In the genomic region with DNA sequence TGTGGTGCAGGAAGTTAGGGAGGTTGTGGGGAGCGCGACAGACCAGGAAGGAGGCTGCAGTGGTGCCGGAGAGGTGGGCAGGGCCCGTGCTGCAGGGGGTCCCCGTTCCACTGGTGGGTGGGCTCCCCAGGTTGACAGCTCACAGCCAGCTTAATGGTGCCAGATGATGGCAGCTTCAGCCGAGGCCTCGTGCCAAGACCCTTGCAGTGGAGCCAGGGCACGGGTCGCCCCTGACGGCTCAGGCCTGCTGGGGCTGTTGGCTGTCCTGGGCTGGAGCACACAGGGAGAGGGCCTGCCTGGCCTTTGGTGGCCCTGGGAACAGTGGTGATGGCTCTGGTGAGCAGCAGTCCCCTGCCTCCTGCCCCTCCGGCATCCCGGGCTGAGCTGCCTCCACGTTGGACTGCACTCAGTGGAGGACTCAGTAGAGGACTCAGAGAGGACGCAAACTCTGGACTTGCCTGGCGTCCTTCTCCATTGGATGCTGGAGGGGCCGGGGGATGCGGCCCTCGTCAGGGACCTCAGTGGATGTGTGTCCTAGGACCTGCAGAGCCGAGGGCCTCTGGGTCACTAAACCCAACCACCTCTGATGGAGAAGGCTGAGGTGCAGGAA, we compare ENCODE assay signal across 1 cellular context.
A peak's percentile ranks its signal among the peaks of the same experiment; 100 is the strongest.
TF ChIP-seq lines count a peak whose summit lies in the region.

No MANE protein-coding gene starts in this region.

TF ChIP-seq in H1, 55 proteins besides CTCF, POLR2A, EP300 and RAD21:
- TF ChIP-seq, protein P1, sequence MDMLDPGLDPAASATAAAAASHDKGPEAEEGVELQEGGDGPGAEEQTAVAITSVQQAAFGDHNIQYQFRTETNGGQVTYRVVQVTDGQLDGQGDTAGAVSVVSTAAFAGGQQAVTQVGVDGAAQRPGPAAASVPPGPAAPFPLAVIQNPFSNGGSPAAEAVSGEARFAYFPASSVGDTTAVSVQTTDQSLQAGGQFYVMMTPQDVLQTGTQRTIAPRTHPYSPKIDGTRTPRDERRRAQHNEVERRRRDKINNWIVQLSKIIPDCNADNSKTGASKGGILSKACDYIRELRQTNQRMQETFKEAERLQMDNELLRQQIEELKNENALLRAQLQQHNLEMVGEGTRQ (IDR thresholded peaks at IDR 0.05; ENCODE audit: low read length): no peak
- TF ChIP-seq CEBPB (IDR thresholded peaks at IDR 0.05; ENCODE audit: low read depth, low read length) (no peak), NRF1 (IDR thresholded peaks at IDR 0.05; ENCODE audit: low read depth, low read length) (no peak), GABPA (IDR thresholded peaks at IDR 0.05; ENCODE audit: borderline replicate concordance, insufficient read depth, low read length) (0 out of 2 replicates have a peak, but pooled peaks have one; percentile 21), BCL11A (IDR thresholded peaks at IDR 0.05; ENCODE audit: low read depth in 2 of 2, low read length in 2 of 2) (no peak)
